ENCODE assay signal across 8 cellular contexts in genomic region chr12:56987551-56988053, GRCh38. TPM values are rescaled to one million over a fixed set of nuclear protein-coding genes. Genes with fewer than 3 reads are reported as not detected.
DNase-seq lines count a peak whose midpoint lies in the region; ATAC-seq and TF ChIP-seq lines count a peak whose summit lies in the region.

No MANE protein-coding gene starts in this region.

- H3K27ac ChIP-seq in thoracic aorta = no peak overlapping the region

- DNase-seq in A172 (ENCODE audit: low spot score) = peak; percentile 79
- DNase-seq in NB4 (ENCODE audit: low read depth) = peak; percentile 84
- peak; percentile 77 for DNase-seq in SK-N-DZ (ENCODE audit: low spot score)
- peak; percentile 72 for DNase-seq in activated gamma-delta T cell treated with Interleukin-2 at 50 U/mL for 16 hours
- peak; percentile 78 for DNase-seq in germinal center (ENCODE audit: low spot score)
- peak; percentile 45 for DNase-seq in omental fat pad (ENCODE audit: low spot score)
- DNase-seq in thoracic aorta (ENCODE audit: low spot score) = no peak

- H3K27me3 ChIP-seq in thoracic aorta (replicated peaks; ENCODE audit: insufficient read depth) = no peaks in the 10 kb centered on the region

- no peaks in the 10 kb centered on the region for H3K36me3 ChIP-seq in thoracic aorta

- peak; percentile 96 for TF ChIP-seq CTCF in NB4 (IDR thresholded peaks at IDR 0.05; ENCODE audit: low read depth, low read length)
- TF ChIP-seq CTCF in omental fat pad (IDR thresholded peaks at IDR 0.05) = peak in 2 of 3 donors; percentile 72 to 87
- TF ChIP-seq CTCF in thoracic aorta (IDR thresholded peaks at IDR 0.05) = peak; percentile 94

- TF ChIP-seq POLR2A in NB4 (IDR thresholded peaks at IDR 0.05; ENCODE audit: extremely low read depth, insufficient read length) = no peak

- H3K4me3 ChIP-seq in NB4 (ENCODE audit: low read depth, low read length) = no peak overlapping the region
- H3K4me3 ChIP-seq in thoracic aorta = no peak overlapping the region

- peak; percentile 59 for ATAC-seq in GM18868 (IDR thresholded peaks at IDR 0.05; ENCODE audit: unreplicated experiment)
- peak; percentile 30 for ATAC-seq in omental fat pad (ENCODE audit: low FRiP score)
- ATAC-seq in thoracic aorta (ENCODE audit: insufficient number of reproducible peaks, low FRiP score, low read depth) = peak; percentile 55

- H3K4me1 ChIP-seq in thoracic aorta (ENCODE audit: control insufficient read depth in 1 of 2, low read depth in 2 of 2) = no peaks in the 10 kb centered on the region

- H3K9me3 ChIP-seq in thoracic aorta = no peaks in the 10 kb centered on the region

RNA-seq across cellular contexts. Expression of gene ZBTB39, which starts 18.7 kb away (rescaled TPM):
- 3.7 and 4.7 TPM in 2 replicates for total RNA-seq in A172 (2014; rRNA removed; shearing (Covaris generic))
- 13.9 and 19.2 TPM in 2 replicates for polyA plus RNA-seq in SK-N-DZ (2014; cell fraction: cytosol; rRNA removed)
- 11.6 and 15.3 TPM in 2 replicates for polyA plus RNA-seq in SK-N-DZ (2014; cell fraction: nucleus; rRNA removed)
- total RNA-seq in omental fat pad (1 to 10 TPM; 3.5 to 7.2 (median 6.6) TPM), thoracic aorta (1 to 10 TPM; 3.1 to 8.3 TPM)

RNA-seq across cellular contexts. Expression of gene TAC3, which starts 28.7 kb away (rescaled TPM):
- not detected in 2 replicates for total RNA-seq in A172 (2014; rRNA removed; shearing (Covaris generic))
- 22.2 and 24.3 TPM in 2 replicates for polyA plus RNA-seq in SK-N-DZ (2014; cell fraction: cytosol; rRNA removed)
- polyA plus RNA-seq in SK-N-DZ (2014; cell fraction: nucleus; rRNA removed) = 7.5 and 10.3 TPM in 2 replicates
- total RNA-seq in omental fat pad (not detected), thoracic aorta (not detected)

RNA-seq across cellular contexts. Expression of gene RDH16, which starts 30.2 kb away (rescaled TPM):
- not detected in 2 replicates for total RNA-seq in A172 (2014; rRNA removed; shearing (Covaris generic))
- polyA plus RNA-seq in SK-N-DZ (2014; cell fraction: cytosol; rRNA removed) = 0.22 TPM in 1 of 2 replicates, not detected in the other
- polyA plus RNA-seq in SK-N-DZ (2014; cell fraction: nucleus; rRNA removed) = 0.38 and 0.68 TPM in 2 replicates
- under 1 TPM in 3 of 4 donors, not detected in 1; 0.36 to 0.56 (median 0.47) TPM for total RNA-seq in omental fat pad
- under 1 TPM; 0.54 to 0.71 TPM for total RNA-seq in thoracic aorta

RNA-seq across cellular contexts. Expression of gene SDR9C7, which starts 53.4 kb away (rescaled TPM):
- total RNA-seq in A172 (2014; rRNA removed; shearing (Covaris generic)) = 0.12 TPM in 1 of 2 replicates, not detected in the other
- not detected in 2 replicates for polyA plus RNA-seq in SK-N-DZ (2014; cell fraction: cytosol; rRNA removed)
- 0.13 TPM in 1 of 2 replicates, not detected in the other for polyA plus RNA-seq in SK-N-DZ (2014; cell fraction: nucleus; rRNA removed)
- total RNA-seq in omental fat pad (not detected), thoracic aorta (under 1 TPM in 1 of 2 donors, not detected in 1; 0.27 TPM)
